Comparison of ENCODE assay signal across 29 cellular contexts in the genomic region with DNA sequence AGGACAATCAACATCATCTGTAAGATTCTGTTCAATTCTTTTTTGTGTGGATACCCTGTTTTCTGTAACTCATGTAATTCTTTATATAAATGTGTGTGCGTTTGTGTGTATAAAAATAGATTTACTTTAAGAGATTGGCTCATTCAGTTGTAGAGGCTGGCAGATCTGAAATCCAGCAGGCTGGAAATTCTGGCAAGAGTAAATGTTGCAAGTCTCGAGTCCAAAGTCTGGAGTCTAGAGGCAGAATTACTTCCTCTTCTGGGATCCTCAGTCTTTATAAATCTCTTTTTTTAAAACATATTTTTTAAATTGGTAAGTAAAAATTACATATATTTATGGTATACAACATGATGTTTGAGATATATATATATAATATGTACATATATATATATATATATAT.
"Had no signal": no experiment of that assay in that cellular context is flagged by ENCODE, and none has a peak within 500 bp of the region (broad histone marks: within the 10 kb centered on the region; RNA-seq: fewer than 3 reads in every experiment).

No MANE protein-coding gene starts in this region.

- H3K9me3 ChIP-seq: prostate gland, right atrium auricular region, sigmoid colon, testis, tibial artery, upper lobe of left lung had no signal

- H3K27me3 ChIP-seq: gastroesophageal sphincter, heart left ventricle, right atrium auricular region, sigmoid colon, testis, tibial artery, upper lobe of left lung had no signal

- H3K4me3 Mint-ChIP-seq: dendritic cell treated with granulocyte-macrophage colony-stimulating factor and Interleukin-4, amounts not matched to agents 40 ng/mL and 50 ng/mL, for 4 days; endodermal cell; naive B cell; nephron progenitor cell; stimulated activated memory B cell treated with anti-CD40 and anti-IgM and Interleukin-4, amounts not matched to agents 10 μg/mL and 1 μg/mL and 100 μg/mL, for 72 hours had no signal

- H3K27ac Mint-ChIP-seq: dendritic cell treated with granulocyte-macrophage colony-stimulating factor and Interleukin-4, amounts not matched to agents 40 ng/mL and 50 ng/mL, for 4 days; endodermal cell; naive B cell; nephron progenitor cell; stimulated activated memory B cell treated with anti-CD40 and anti-IgM and Interleukin-4, amounts not matched to agents 10 μg/mL and 1 μg/mL and 100 μg/mL, for 72 hours had no signal

- H3K4me1 ChIP-seq: gastroesophageal sphincter, heart left ventricle, prostate gland, right atrium auricular region, sigmoid colon, spleen, testis, tibial artery, upper lobe of left lung had no signal

- FAIRE-seq: islet of Langerhans, urothelium cell line had no signal

- DNase-seq: caudate nucleus; cerebellar nuclear complex; effector CD8-positive, alpha-beta T cell; endodermal cell; foreskin fibroblast; heart left ventricle; hippocampal formation; kidney glomerular epithelial cell; mammary epithelial cell; naive B cell; nephron progenitor cell; nucleus accumbens; sigmoid colon; spleen; stimulated activated CD4-positive, alpha-beta T cell treated with anti-CD3 and anti-CD28 coated beads, Interleukin-4, amount 100 ng/mL, for 4 hours; stimulated activated naive CD8-positive, alpha-beta T cell treated with anti-CD3 and anti-CD28 coated beads, Interleukin-15, Interleukin-2, amounts not matched to agents 100 U/mL and 50 U/mL, for 24 hours; substantia nigra; testis; tibial artery; upper lobe of left lung had no signal

- ATAC-seq: esophagus mucosa; gastroesophageal sphincter; heart left ventricle; stimulated activated memory B cell treated with anti-CD40 and anti-IgM and Interleukin-4, amounts not matched to agents 10 μg/mL and 1 μg/mL and 100 μg/mL, for 72 hours; stimulated activated naive CD8-positive, alpha-beta T cell treated with anti-CD3 and anti-CD28 coated beads, Interleukin-15, Interleukin-2, amounts not matched to agents 100 U/mL and 50 U/mL, for 24 hours had no signal

- H3K9me3 Mint-ChIP-seq: endodermal cell had no signal

- H3K36me3 ChIP-seq: gastroesophageal sphincter, heart left ventricle, prostate gland, right atrium auricular region, sigmoid colon, spleen, tibial artery, upper lobe of left lung had no signal

- H3K27me3 Mint-ChIP-seq: dendritic cell treated with granulocyte-macrophage colony-stimulating factor and Interleukin-4, amounts not matched to agents 40 ng/mL and 50 ng/mL, for 4 days had no signal

- H3K4me3 ChIP-seq: gastroesophageal sphincter, heart left ventricle, prostate gland, right atrium auricular region, sigmoid colon, spleen, testis, tibial artery, upper lobe of left lung had no signal

- H3K27ac ChIP-seq: epithelial cell of prostate, gastroesophageal sphincter, heart left ventricle, prostate gland, right atrium auricular region, sigmoid colon, spleen, testis, tibial artery, upper lobe of left lung had no signal

- H3K4me1 Mint-ChIP-seq: endodermal cell; naive B cell; stimulated activated memory B cell treated with anti-CD40 and anti-IgM and Interleukin-4, amounts not matched to agents 10 μg/mL and 1 μg/mL and 100 μg/mL, for 72 hours had no signal
